8 cellular contexts compared by ENCODE assay signal in the genomic region with DNA sequence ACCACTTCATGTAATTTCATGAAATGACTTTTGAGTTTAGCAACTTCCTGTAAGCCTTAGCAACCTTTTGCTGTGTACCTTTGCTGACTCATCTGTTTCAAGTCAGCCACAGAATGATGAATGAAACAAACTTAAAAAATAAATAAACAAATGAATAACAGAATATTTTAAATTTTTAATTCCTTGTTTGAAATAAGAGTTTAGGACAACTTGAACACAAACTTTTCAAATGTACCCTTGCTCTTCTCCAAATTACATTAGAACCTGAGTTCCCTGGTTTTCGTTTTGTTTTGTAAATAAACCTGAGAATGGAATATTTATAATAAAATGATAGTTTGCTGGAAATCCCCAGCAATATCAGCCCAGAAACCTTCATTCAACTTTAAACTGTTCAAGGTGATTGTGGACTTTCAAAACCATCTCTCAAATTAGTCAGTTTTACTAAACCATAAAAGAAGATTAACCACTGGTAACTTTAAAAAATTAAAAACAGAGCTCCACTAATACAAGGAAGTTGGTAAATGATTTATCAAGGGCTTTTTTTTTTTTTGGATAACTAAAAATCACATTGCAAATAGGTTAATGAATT. TPM values are rescaled to one million over a fixed set of nuclear protein-coding genes. Genes with fewer than 3 reads are reported as not detected.
DNase-seq lines count a peak whose midpoint lies in the region; ATAC-seq and TF ChIP-seq lines count a peak whose summit lies in the region.

No MANE protein-coding gene starts in this region.

- ATAC-seq in heart right ventricle (peak in 1 of 8 donors; percentile 50), left ventricle myocardium superior (no peak), HG02884 (IDR thresholded peaks at IDR 0.05; ENCODE audit: unreplicated experiment) (peak; percentile 89), upper lobe of left lung (ENCODE audit: low FRiP score in 2 of 2) (peak; percentile 48 to 55)

- H3K36me3 ChIP-seq in heart right ventricle (no peaks in the 10 kb centered on the region), colonic mucosa (no peaks in the 10 kb centered on the region), upper lobe of left lung (no peaks in the 10 kb centered on the region)

- TF ChIP-seq CTCF in heart right ventricle (IDR thresholded peaks at IDR 0.05), result no peak
- TF ChIP-seq CTCF in colonic mucosa (IDR thresholded peaks at IDR 0.05), result no peak
- no peak for TF ChIP-seq CTCF in upper lobe of left lung (IDR thresholded peaks at IDR 0.05)
- no peak for TF ChIP-seq CTCF in glutamatergic neuron (IDR thresholded peaks at IDR 0.05; ENCODE audit: partially characterized antibody, unreplicated experiment)

- TF ChIP-seq EP300 in upper lobe of left lung (IDR thresholded peaks at IDR 0.05), result no peak

- WGBS in heart right ventricle, 2 donors, result 51 to 61% methylated on average over 1 of the region's 1 CpG
- WGBS in upper lobe of left lung, 2 donors, result 47 to 58% methylated on average over 1 of the region's 1 CpG

- no peaks in the 10 kb centered on the region for H3K4me1 Mint-ChIP-seq in glutamatergic neuron (ENCODE audit: low read depth, unreplicated experiment)

- H3K27ac Mint-ChIP-seq in glutamatergic neuron (ENCODE audit: unreplicated experiment), result no peak overlapping the region

- H3K4me3 Mint-ChIP-seq in glutamatergic neuron (ENCODE audit: unreplicated experiment), result no peak overlapping the region

- H3K4me3 ChIP-seq in heart right ventricle, result peak overlapping the region in 1 of 10 donors; percentile 5
- no peak overlapping the region for H3K4me3 ChIP-seq in colonic mucosa
- H3K4me3 ChIP-seq in upper lobe of left lung, result no peak overlapping the region

- no peaks in the 10 kb centered on the region for H3K9me3 Mint-ChIP-seq in glutamatergic neuron (ENCODE audit: unreplicated experiment)

- intact Hi-C loops in heart right ventricle (cut with DNase I) (no loop called here), left ventricle myocardium superior (cut with micrococcal nuclease) (loop anchor here (10.0 kb wide), 1 partner anchor 77 kb away; no protein-coding TSS in a partner anchor), colonic mucosa (cut with DNase I) (no loop called here)

- no peaks in the 10 kb centered on the region for H3K36me3 Mint-ChIP-seq in glutamatergic neuron (ENCODE audit: unreplicated experiment)

- H3K9ac ChIP-seq in colonic mucosa (ENCODE audit: low read depth in 2 of 2, low read length in 2 of 2), result no peak overlapping the region

- H3K27ac ChIP-seq in heart right ventricle, result peak overlapping the region in 6 of 10 donors; percentile 0 to 74 (median 36)
- peak overlapping the region; percentile 18 for H3K27ac ChIP-seq in colonic mucosa
- H3K27ac ChIP-seq in upper lobe of left lung, result peak overlapping the region in 2 of 4 donors; percentile 54 to 81

- H3K27me3 ChIP-seq in heart right ventricle, result no peaks in the 10 kb centered on the region
- H3K27me3 ChIP-seq in colonic mucosa, result no peaks in the 10 kb centered on the region
- no peaks in the 10 kb centered on the region for H3K27me3 ChIP-seq in upper lobe of left lung

- no peaks in the 10 kb centered on the region for H3K27me3 Mint-ChIP-seq in glutamatergic neuron (ENCODE audit: unreplicated experiment)

- DNase-seq in heart right ventricle, result no peak
- DNase-seq in left ventricle myocardium superior, result no peak
- DNase-seq in NCI-H2196 (lab: John Stamatoyannopoulos, UW; ENCODE audit: unreplicated experiment), result peak; percentile 57
- no peak for DNase-seq in colonic mucosa
- no peak for DNase-seq in upper lobe of left lung
- no peak for DNase-seq in glutamatergic neuron
- no peak for DNase-seq in activated naive CD4-positive, alpha-beta T cell treated with Interleukin-2 at 50 U/mL for 16 hours

- TF ChIP-seq POLR2A in upper lobe of left lung (IDR thresholded peaks at IDR 0.05), result no peak

- H3K9me3 ChIP-seq in heart right ventricle (no peaks in the 10 kb centered on the region), colonic mucosa (no peaks in the 10 kb centered on the region), upper lobe of left lung (no peaks in the 10 kb centered on the region)

- H3K4me1 ChIP-seq in heart right ventricle, result peaks cover 3 to 76% (median 37%) of the 10 kb centered on the region in 9 donors
- peaks cover 29% of the 10 kb centered on the region for H3K4me1 ChIP-seq in colonic mucosa
- H3K4me1 ChIP-seq in upper lobe of left lung, result peaks cover 38 to 56% (median 44%) of the 10 kb centered on the region in 4 donors

RNA-seq across cellular contexts. Expression of a gene that starts 10.1 kb away (rescaled TPM):
- total RNA-seq in heart right ventricle (1 to 10 TPM; 1.9 to 7.9 (median 3.9) TPM), left ventricle myocardium superior (5.0 TPM), colonic mucosa (10 to 100 TPM; 45.7 to 54.1 TPM), upper lobe of left lung (10 to 100 TPM in 4 of 6 donors, 1 to 10 TPM in 2; 4.2 to 17.5 (median 12.2) TPM), glutamatergic neuron (ENCODE audit: unreplicated experiment) (not detected)
- 1 to 10 TPM; 1.5 to 3.7 TPM for polyA plus RNA-seq in heart right ventricle
